Comparison of ENCODE assay signal across 8 cellular contexts in the genomic region with DNA sequence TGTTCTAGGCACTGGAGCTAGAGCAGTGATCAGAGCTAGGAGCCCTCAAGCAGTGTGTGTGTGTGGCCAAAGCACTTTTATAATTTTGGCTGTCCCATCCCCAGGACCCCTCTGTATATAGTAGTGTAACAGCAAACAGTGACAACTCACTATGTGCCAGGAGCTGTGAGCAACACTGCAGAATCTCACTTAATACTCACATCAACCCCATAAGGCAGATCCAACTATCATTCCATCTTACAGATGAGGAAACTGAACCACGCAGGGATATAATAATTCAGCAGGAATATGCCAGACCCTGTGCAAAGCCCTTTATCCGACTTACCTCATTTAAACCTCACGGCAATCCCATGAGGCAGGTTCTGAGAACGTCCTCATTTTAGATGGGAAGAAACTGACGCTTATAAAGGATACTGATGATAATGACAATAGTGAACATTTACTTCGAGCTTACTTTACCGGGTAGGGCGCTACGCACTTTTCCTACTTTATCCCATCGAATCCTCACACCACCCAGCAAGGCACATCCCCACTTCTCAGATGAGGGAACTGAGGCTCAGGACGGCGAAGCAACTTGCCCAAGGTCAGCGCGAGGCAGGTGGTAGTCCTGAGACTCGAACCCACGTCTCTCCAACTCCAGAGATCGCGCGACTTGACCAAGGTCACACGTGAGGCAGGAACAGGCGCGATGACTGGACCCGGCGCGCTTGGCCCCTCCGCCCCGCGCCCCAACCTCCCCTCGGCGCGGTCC. TPM values are rescaled to one million over a fixed set of nuclear protein-coding genes. Genes with fewer than 3 reads are reported as not detected.
DNase-seq lines count a peak whose midpoint lies in the region; ATAC-seq and TF ChIP-seq lines count a peak whose summit lies in the region.

No MANE protein-coding gene starts in this region.

- DNase-seq in NCI-H82 (lab: John Stamatoyannopoulos, UW) (peak; percentile 60), NCI-H82 treated with DMSO at 0.1 percent for 48 hours (lab: John Stamatoyannopoulos, UW; ENCODE audit: unreplicated experiment) (no peak), epithelial cell of proximal tubule (ENCODE audit: low read depth) (no peak), neural crest cell (ENCODE audit: low read depth, low spot score) (peak; percentile 10), NCI-H2029 (lab: John Stamatoyannopoulos, UW) (no peak), G401 (ENCODE audit: low spot score) (no peak)

- TF ChIP-seq CTCF in epithelial cell of proximal tubule (conservative IDR thresholded peaks at IDR 0.05; ENCODE audit: low read depth, low read length) = no peak
- no peak for TF ChIP-seq CTCF in neural crest cell (conservative IDR thresholded peaks at IDR 0.05)

- peaks cover 66% of the 10 kb centered on the region for H3K4me1 Mint-ChIP-seq in T-helper 1 cell treated with Interleukin-12 subunit alpha and Interleukin-12 subunit beta and Interleukin-4 antibody, amounts not matched to agents 30 μg/mL and 1 μg/mL, for 36 hours (ENCODE audit: low read depth)
- H3K4me1 Mint-ChIP-seq in neural crest cell = peaks cover 45% of the 10 kb centered on the region

- H3K27me3 Mint-ChIP-seq in T-helper 1 cell treated with Interleukin-12 subunit alpha and Interleukin-12 subunit beta and Interleukin-4 antibody, amounts not matched to agents 30 μg/mL and 1 μg/mL, for 36 hours (ENCODE audit: low read depth) = no peaks in the 10 kb centered on the region
- no peaks in the 10 kb centered on the region for H3K27me3 Mint-ChIP-seq in neural crest cell (ENCODE audit: low read depth)

- peak overlapping the region; percentile 81 for H3K27ac Mint-ChIP-seq in T-helper 1 cell treated with Interleukin-12 subunit alpha and Interleukin-12 subunit beta and Interleukin-4 antibody, amounts not matched to agents 30 μg/mL and 1 μg/mL, for 36 hours
- H3K27ac Mint-ChIP-seq in neural crest cell (ENCODE audit: unreplicated experiment) = peak overlapping the region; percentile 97

- peak overlapping the region; percentile 94 for H3K4me3 Mint-ChIP-seq in T-helper 1 cell treated with Interleukin-12 subunit alpha and Interleukin-12 subunit beta and Interleukin-4 antibody, amounts not matched to agents 30 μg/mL and 1 μg/mL, for 36 hours
- peak overlapping the region; percentile 91 for H3K4me3 Mint-ChIP-seq in neural crest cell

- peak overlapping the region; percentile 95 for H3K4me3 ChIP-seq in epithelial cell of proximal tubule (ENCODE audit: low read depth, low read length)

- peaks cover 25% of the 10 kb centered on the region for H3K36me3 Mint-ChIP-seq in T-helper 1 cell treated with Interleukin-12 subunit alpha and Interleukin-12 subunit beta and Interleukin-4 antibody, amounts not matched to agents 30 μg/mL and 1 μg/mL, for 36 hours (ENCODE audit: low read depth)
- no peaks in the 10 kb centered on the region for H3K36me3 Mint-ChIP-seq in neural crest cell (ENCODE audit: low read depth)

- peak; percentile 4 for ATAC-seq in HG03520 (IDR thresholded peaks at IDR 0.05; ENCODE audit: unreplicated experiment)

- H3K9me3 Mint-ChIP-seq in T-helper 1 cell treated with Interleukin-12 subunit alpha and Interleukin-12 subunit beta and Interleukin-4 antibody, amounts not matched to agents 30 μg/mL and 1 μg/mL, for 36 hours = no peaks in the 10 kb centered on the region
- H3K9me3 Mint-ChIP-seq in neural crest cell = no peaks in the 10 kb centered on the region

- in situ Hi-C loops in G401 (cut with HindIII; ENCODE audit: low sequenced_read_pairs) = no loop called here

RNA-seq across cellular contexts. Expression of a gene that starts 0.7 kb away (rescaled TPM):
- total RNA-seq in epithelial cell of proximal tubule = 18.6 and 43.6 TPM in 2 replicates
- 45.1 and 54.1 TPM in 2 replicates for total RNA-seq in neural crest cell
- 50.1 and 52.7 TPM in 2 replicates for total RNA-seq in G401 (2014; rRNA removed; shearing (Covaris generic))

Comparison
In these comparisons a context has a peak if more than half of its experiments do, and no peak if none do; other contexts are left out.
1. DNase-seq: peak in NCI-H82 (single experiment) and neural crest cell (single experiment); none in NCI-H82 treated with DMSO at 0.1 percent for 48 hours (single experiment), epithelial cell of proximal tubule (single experiment), NCI-H2029 (single experiment) and G401 (single experiment).